In the genomic region with DNA sequence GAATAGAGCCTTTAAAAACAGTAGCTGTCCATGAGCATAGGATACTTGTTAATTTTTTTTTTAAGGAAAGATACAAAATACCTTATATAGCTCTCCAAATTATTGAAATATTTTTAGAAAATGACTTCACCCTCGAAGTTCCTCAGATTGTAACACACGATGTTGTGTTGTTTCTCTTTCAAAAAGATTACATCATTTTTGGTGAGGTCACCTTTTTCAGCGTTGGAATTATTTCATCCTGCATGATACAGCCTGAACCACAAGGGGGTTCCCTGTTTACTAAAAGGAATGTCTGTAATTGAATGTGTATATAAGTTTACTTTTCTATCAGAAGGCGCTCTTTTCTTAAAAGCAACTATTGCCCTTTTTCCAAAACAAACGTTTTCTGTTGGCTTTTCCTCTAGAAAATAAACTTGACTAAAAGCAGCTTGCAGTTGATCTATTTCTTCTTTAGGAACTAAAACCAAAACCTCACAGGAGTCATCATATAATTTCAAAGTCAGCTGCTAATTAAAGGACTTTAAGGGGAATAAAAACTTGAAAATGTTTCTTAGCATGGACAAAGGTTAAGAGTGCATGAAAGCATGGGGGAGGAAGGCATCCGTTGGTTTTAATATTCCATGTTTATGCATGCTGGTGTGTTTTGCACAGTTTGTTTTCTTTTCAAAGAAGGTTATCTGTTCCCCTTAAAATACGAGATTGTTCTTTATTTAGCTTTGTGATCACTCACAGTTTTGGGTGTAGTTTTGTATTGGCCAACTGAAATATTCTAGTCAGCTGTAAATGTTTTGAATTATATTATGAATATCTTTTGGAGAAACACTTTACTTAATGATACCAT, we compare ENCODE assay signal across 9 cellular contexts. TPM values are rescaled to one million over a fixed set of nuclear protein-coding genes. Genes with fewer than 3 reads are reported as not detected.
DNase-seq lines count a peak whose midpoint lies in the region; ATAC-seq and TF ChIP-seq lines count a peak whose summit lies in the region.
"Had no signal": no experiment of that assay in that cellular context is flagged by ENCODE, and none has a peak within 500 bp of the region (broad histone marks: within the 10 kb centered on the region; RNA-seq: fewer than 3 reads in every experiment).

No MANE protein-coding gene starts in this region.

- peak; percentile 66 for ATAC-seq in GM19351 (IDR thresholded peaks at IDR 0.05; ENCODE audit: unreplicated experiment)
- peak; percentile 48 for ATAC-seq in HG03520 (IDR thresholded peaks at IDR 0.05; ENCODE audit: unreplicated experiment)

- DNase-seq in DMS53 (lab: John Stamatoyannopoulos, UW): peak; percentile 81
- DNase-seq in SK-MEL-5 (ENCODE audit: low read depth, low spot score): peak; percentile 71
- peak; percentile 33 for DNase-seq in endothelial cell (ENCODE audit: low spot score)
- no peak for DNase-seq in epidermal melanocyte (ENCODE audit: insufficient read length, low spot score)
- DNase-seq in activated effector memory CD4-positive, alpha-beta T cell treated with anti-CD3 and anti-CD28 coated beads, Interleukin-2, amount 50 U/mL, for 16 hours: no peak

- H3K9me3 Mint-ChIP-seq in endothelial cell (ENCODE audit: unreplicated experiment): no peaks in the 10 kb centered on the region
- H3K9me3 Mint-ChIP-seq: central memory CD8-positive, alpha-beta T cell had no signal

- peaks cover 0 to 4% of the 10 kb centered on the region in 2 donors for H3K36me3 ChIP-seq in muscle layer of duodenum (ENCODE audit: control insufficient read depth in 1 of 2, insufficient read depth in 2 of 2, low read length in 2 of 2)

- H3K4me3 ChIP-seq in muscle layer of duodenum (ENCODE audit: low read depth in 1 of 2, low read length in 2 of 2): no peak overlapping the region

- peaks cover 9 to 12% of the 10 kb centered on the region in 2 donors for H3K4me1 ChIP-seq in muscle layer of duodenum (ENCODE audit: control insufficient read depth in 1 of 2, insufficient read depth in 2 of 2, low read length in 2 of 2)

- peaks cover 4% of the 10 kb centered on the region for H3K27me3 Mint-ChIP-seq in endothelial cell (ENCODE audit: unreplicated experiment)
- H3K27me3 Mint-ChIP-seq: central memory CD8-positive, alpha-beta T cell had no signal

- no peak overlapping the region for H3K4me3 Mint-ChIP-seq in endothelial cell (ENCODE audit: unreplicated experiment)
- H3K4me3 Mint-ChIP-seq: central memory CD8-positive, alpha-beta T cell had no signal

- peak overlapping the region; percentile 90 for H3K27ac ChIP-seq in muscle layer of duodenum (ENCODE audit: low read length)

- in situ Hi-C loops in SK-MEL-5 (cut with HindIII; ENCODE audit: low pct_unique_long_range_greater_than_20kb, low sequenced_read_pairs): no loop called here

- H3K36me3 Mint-ChIP-seq in endothelial cell (ENCODE audit: low read depth, unreplicated experiment): peaks cover under 1% of the 10 kb centered on the region

- H3K9me3 ChIP-seq in muscle layer of duodenum (ENCODE audit: control insufficient read depth in 1 of 2, low read length in 2 of 2): no peaks in the 10 kb centered on the region

- no peaks in the 10 kb centered on the region for H3K27me3 ChIP-seq in muscle layer of duodenum (ENCODE audit: low read depth, low read length)

- TF ChIP-seq CTCF in endothelial cell (IDR thresholded peaks at IDR 0.05; ENCODE audit: unreplicated experiment): peak; percentile 53

- peaks cover 8% of the 10 kb centered on the region for H3K4me1 Mint-ChIP-seq in endothelial cell (ENCODE audit: unreplicated experiment)

- peak overlapping the region; percentile 88 for H3K27ac Mint-ChIP-seq in endothelial cell (ENCODE audit: unreplicated experiment)

RNA-seq across cellular contexts. Expression of gene LYSMD4, which starts 29.4 kb away (rescaled TPM):
- 5.7 and 7.6 TPM in 2 replicates for total RNA-seq in SK-MEL-5 (2014; rRNA removed; shearing (Covaris generic))
- polyA plus RNA-seq in SK-MEL-5 (2015; cell fraction: cytosol; rRNA removed): 4.1 and 6.3 TPM in 2 replicates
- 31.7 and 38.8 TPM in 2 replicates for polyA plus RNA-seq in SK-MEL-5 (2015; cell fraction: nucleus; rRNA removed)
- 13.1 TPM for total RNA-seq in endothelial cell (ENCODE audit: unreplicated experiment)

Comparison
In these comparisons a context has a peak if more than half of its experiments do, and no peak if none do; other contexts are left out.
1. DNase-seq: peak in DMS53 (single experiment), SK-MEL-5 (single experiment) and endothelial cell (single experiment); none in epidermal melanocyte (single experiment) and activated effector memory CD4-positive, alpha-beta T cell treated with anti-CD3 and anti-CD28 coated beads, Interleukin-2, amount 50 U/mL, for 16 hours (single experiment).